Comparison of ENCODE assay signal across 13 cellular contexts in the genomic region with DNA sequence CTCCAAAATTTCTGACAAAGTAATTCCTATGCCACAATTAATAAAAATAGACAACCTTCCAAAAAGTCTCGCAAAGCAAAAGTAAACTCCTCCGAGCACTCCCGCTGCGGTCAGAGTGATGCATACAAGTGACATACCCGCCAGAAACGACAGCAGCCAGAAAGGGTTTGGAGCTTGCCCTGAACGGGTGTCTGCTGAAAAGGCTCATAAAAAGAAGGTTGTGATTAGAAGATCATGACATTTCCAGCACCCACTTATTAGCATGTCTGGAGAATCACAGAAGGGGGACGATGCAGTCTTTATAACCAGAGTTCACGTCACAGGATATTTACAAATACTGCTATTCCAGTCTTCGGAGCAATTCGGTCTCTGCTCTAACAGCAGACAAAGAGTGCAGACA. TPM values are rescaled to one million over a fixed set of nuclear protein-coding genes. Genes with fewer than 3 reads are reported as not detected.
DNase-seq lines count a peak whose midpoint lies in the region; ATAC-seq and TF ChIP-seq lines count a peak whose summit lies in the region.
"Had no signal": no experiment of that assay in that cellular context is flagged by ENCODE, and none has a peak within 500 bp of the region (broad histone marks: within the 10 kb centered on the region; RNA-seq: fewer than 3 reads in every experiment).

No MANE protein-coding gene starts in this region.

- no peak overlapping the region for H2AK5ac ChIP-seq in mesenchymal stem cell (ENCODE audit: low read length, severe bottlenecking)

- no peak overlapping the region for H4K91ac ChIP-seq in mesenchymal stem cell (ENCODE audit: low read length)

- H3K9me3 ChIP-seq in mesenchymal stem cell (ENCODE audit: control insufficient read depth, low read length) = no peaks in the 10 kb centered on the region
- no peaks in the 10 kb centered on the region for H3K9me3 ChIP-seq in thoracic aorta

- no peak for TF ChIP-seq CTCF in HFFc6 (IDR thresholded peaks at IDR 0.05)
- no peak for TF ChIP-seq CTCF in epithelial cell of esophagus (IDR thresholded peaks at IDR 0.05; ENCODE audit: insufficient read depth, low read depth, low read length, missing control alignments)
- no peak for TF ChIP-seq CTCF in thoracic aorta (IDR thresholded peaks at IDR 0.05)

- H3K36me3 ChIP-seq in mesenchymal stem cell (ENCODE audit: control insufficient read depth in 1 of 2, insufficient read depth in 2 of 2, low read depth in 1 of 2, low read length in 2 of 2) = no peaks in the 10 kb centered on the region
- no peaks in the 10 kb centered on the region for H3K36me3 ChIP-seq in thoracic aorta

- peaks cover 1% of the 10 kb centered on the region; the same call in 1 of the 2 replicates for H3K27me3 Mint-ChIP-seq in HFFc6 (ENCODE audit: insufficient read depth)

- no peak overlapping the region for H2BK12ac ChIP-seq in mesenchymal stem cell (ENCODE audit: low read length in 2 of 2)

- no peak overlapping the region for H3K23ac ChIP-seq in mesenchymal stem cell (ENCODE audit: low read length in 2 of 2)

- H3K27me3 ChIP-seq in mesenchymal stem cell (ENCODE audit: control insufficient read depth in 1 of 2, insufficient read depth in 1 of 2, low read length in 2 of 2) = no peaks in the 10 kb centered on the region
- H3K27me3 ChIP-seq in thoracic aorta (replicated peaks; ENCODE audit: insufficient read depth) = no peaks in the 10 kb centered on the region

- no peak overlapping the region for H3K4ac ChIP-seq in mesenchymal stem cell (ENCODE audit: low read depth in 1 of 2, low read length in 2 of 2)

- ATAC-seq in thoracic aorta (ENCODE audit: insufficient number of reproducible peaks, low FRiP score, low read depth) = no peak
- ATAC-seq: stimulated activated naive CD8-positive, alpha-beta T cell treated with anti-CD3 and anti-CD28 coated beads, Interleukin-15, Interleukin-2, amounts not matched to agents 100 U/mL and 50 U/mL, for 24 hours had no signal

- H3K18ac ChIP-seq in mesenchymal stem cell (ENCODE audit: low read depth in 1 of 2, low read length in 2 of 2) = no peak overlapping the region

- no peak overlapping the region for H2AFZ ChIP-seq in mesenchymal stem cell (ENCODE audit: low read depth, low read length)

- H3K4me1 ChIP-seq in mesenchymal stem cell (ENCODE audit: control insufficient read depth, insufficient read depth, low read depth, low read length) (peaks cover 3% of the 10 kb centered on the region), thoracic aorta (ENCODE audit: control insufficient read depth in 1 of 2, low read depth in 2 of 2) (no peaks in the 10 kb centered on the region)

- no peak overlapping the region for H2BK120ac ChIP-seq in mesenchymal stem cell (ENCODE audit: low read depth, low read length)

- H3K4me3 ChIP-seq in epithelial cell of esophagus (ENCODE audit: low read length) (peak overlapping the region; percentile 16), mesenchymal stem cell (ENCODE audit: insufficient read depth in 1 of 2, low read depth in 1 of 2, low read length in 2 of 2) (peak overlapping the region in 1 of 2 experiments; percentile 73), thoracic aorta (peak overlapping the region; percentile 60)

- H3K9ac ChIP-seq in mesenchymal stem cell (ENCODE audit: low read length) = peak overlapping the region; percentile 38

- no peak overlapping the region for H3K4me2 ChIP-seq in mesenchymal stem cell (ENCODE audit: low read length, poor library complexity, severe bottlenecking)

- peak overlapping the region; percentile 84 for H3K4me3 Mint-ChIP-seq in HFFc6
- H3K4me3 Mint-ChIP-seq: CD4-positive, alpha-beta memory T cell had no signal

- no peak overlapping the region for H2BK15ac ChIP-seq in mesenchymal stem cell (ENCODE audit: low read depth, poor library complexity, severe bottlenecking)

- H3K79me1 ChIP-seq in mesenchymal stem cell (replicated peaks; ENCODE audit: low read length, poor library complexity, severe bottlenecking) = no peaks in the 10 kb centered on the region

- H3K36me3 Mint-ChIP-seq in HFFc6 (ENCODE audit: low read depth) = no peaks in the 10 kb centered on the region
- H3K36me3 Mint-ChIP-seq: CD4-positive, alpha-beta memory T cell had no signal

- no peak overlapping the region for H3K14ac ChIP-seq in mesenchymal stem cell (ENCODE audit: low read length in 2 of 2)

- no peaks in the 10 kb centered on the region for H3K9me3 Mint-ChIP-seq in HFFc6
- H3K9me3 Mint-ChIP-seq: CD4-positive, alpha-beta memory T cell had no signal

- no peak overlapping the region for H3K27ac Mint-ChIP-seq in HFFc6
- H3K27ac Mint-ChIP-seq: CD4-positive, alpha-beta memory T cell had no signal

- H3K27ac ChIP-seq in mesenchymal stem cell (ENCODE audit: low read length, poor library complexity, severe bottlenecking) (no peak overlapping the region), thoracic aorta (no peak overlapping the region)

- peaks cover 16% of the 10 kb centered on the region for H3K4me1 Mint-ChIP-seq in HFFc6 (ENCODE audit: low read depth)
- H3K4me1 Mint-ChIP-seq: CD4-positive, alpha-beta memory T cell had no signal

- H4K8ac ChIP-seq in mesenchymal stem cell (ENCODE audit: low read length) = no peak overlapping the region

- H2BK5ac ChIP-seq in mesenchymal stem cell (ENCODE audit: low read depth, low read length, poor library complexity, severe bottlenecking) = no peak overlapping the region

- DNase-seq in HFFc6 (peak; percentile 17), epithelial cell of esophagus (ENCODE audit: low read depth) (peak; percentile 45), mesenchymal stem cell (peak; percentile 26), thoracic aorta (ENCODE audit: low spot score) (no peak), middle frontal gyrus (ENCODE audit: extremely low spot score, low spot score) (no peak), NCI-H446 treated with DMSO at 0.1 percent for 48 hours (lab: John Stamatoyannopoulos, UW) (no peak), NCI-H82 treated with DMSO at 0.1 percent for 48 hours (lab: John Stamatoyannopoulos, UW; ENCODE audit: unreplicated experiment) (no peak), NCI-H1436 treated with DMSO at 0.1 percent for 48 hours (lab: John Stamatoyannopoulos, UW) (no peak)
- DNase-seq: activated CD4-positive, CD25-positive, alpha-beta regulatory T cell; CD4-positive, alpha-beta memory T cell; Kasumi-1; stimulated activated CD4-positive, alpha-beta T cell treated with anti-CD3 and anti-CD28 coated beads, Interleukin-4, amount 100 ng/mL, for 4 hours; stimulated activated naive CD8-positive, alpha-beta T cell treated with anti-CD3 and anti-CD28 coated beads, Interleukin-15, Interleukin-2, amounts not matched to agents 100 U/mL and 50 U/mL, for 24 hours had no signal

- WGBS in mesenchymal stem cell = 53% methylated on average over 11 of the region's 11 CpGs

RNA-seq across cellular contexts. Expression of a gene that starts 59.1 kb away (rescaled TPM):
- under 1 TPM in 5 of 6 experiments, not detected in 1; 0.03 to 0.12 (median 0.07) TPM for total RNA-seq in HFFc6 (2021; fragmentation: NEBNext Ultra II Directional; extraction: Animal tissue kit (Norgen Biotek cat#: 25700))
- 3.9 TPM for polyA plus RNA-seq in mesenchymal stem cell (2013, experiment 1 of 2)
- polyA plus RNA-seq in mesenchymal stem cell (2013, experiment 2 of 2) = 4.2 TPM
- 10 to 100 TPM; 57.5 to 86.1 TPM for total RNA-seq in thoracic aorta

Comparison
In these comparisons a context has a peak if more than half of its experiments do, and no peak if none do; other contexts are left out.
1. DNase-seq: peak in HFFc6 (single experiment), epithelial cell of esophagus (single experiment) and mesenchymal stem cell (single experiment); none in thoracic aorta (single experiment), middle frontal gyrus (single experiment), NCI-H446 treated with DMSO at 0.1 percent for 48 hours (single experiment), NCI-H82 treated with DMSO at 0.1 percent for 48 hours (single experiment) and NCI-H1436 treated with DMSO at 0.1 percent for 48 hours (single experiment).
2. RNA of a gene that starts 59.1 kb away (total RNA-seq): 57.5 to 86.1 TPM in thoracic aorta; 0.03 to 0.12 TPM in HFFc6; every median in the first group is over 10 times any median in the second.